16 cellular contexts compared by ENCODE assay signal in genomic region chr4:19791422-19792113, GRCh38.
DNase-seq lines count a peak whose midpoint lies in the region; ATAC-seq, FAIRE-seq and TF ChIP-seq lines count a peak whose summit lies in the region.
"Had no signal": no experiment of that assay in that cellular context is flagged by ENCODE, and none has a peak within 500 bp of the region (broad histone marks: within the 10 kb centered on the region; RNA-seq: fewer than 3 reads in every experiment).

No MANE protein-coding gene starts in this region.

- 0% methylated on average over 5 of the region's 5 CpGs for WGBS in K562 (ENCODE audit: insufficient coverage, low coverage, missing lambda C conversion rate)

- TF ChIP-seq CTCF in C4-2B (conservative IDR thresholded peaks at IDR 0.05) (peak; percentile 27), K562 (IDR thresholded peaks at IDR 0.05 in 2 of 3, conservative IDR thresholded peaks at IDR 0.05 in 1 of 3; ENCODE audit: insufficient read depth in 2 of 3, low read depth in 1 of 3, low read length in 3 of 3) (no peak)

- no peaks in the 10 kb centered on the region for H3K36me3 Mint-ChIP-seq in natural killer cell treated with Interleukin-12 subunit alpha and Interleukin-12 subunit beta and Interleukin-15 and Interleukin-18, amount 100 ng/mL, for 72 hours
- H3K36me3 Mint-ChIP-seq: CD14-positive monocyte had no signal

- no peaks in the 10 kb centered on the region for H3K79me2 ChIP-seq in K562 (ENCODE audit: control insufficient read depth, insufficient read depth, low read length)

- CTCF ChIA-PET in K562 (lab: Yijun Ruan, JAX; ENCODE audit: low intra/inter-chr PET ratio) = no interaction called here

- no TSS peak for BruUV-seq in K562 (replicated peaks; lab: Mats Ljungman, UMichigan)

- H3K27me3 ChIP-seq in K562 (ENCODE audit: control insufficient read depth in 2 of 2, insufficient read depth in 2 of 2, low read length in 2 of 2) = no peaks in the 10 kb centered on the region
- H3K27me3 ChIP-seq: MG63, stomach had no signal

- in situ Hi-C loops in K562 (cut with MboI) = no loop called here

- no peaks in the 10 kb centered on the region for H3K9me3 ChIP-seq in K562 (replicated peaks; ENCODE audit: control insufficient read depth, insufficient read depth, low read depth, low read length)
- H3K9me3 ChIP-seq: MG63, stomach had no signal

- POLR2A ChIA-PET in K562 (lab: Yijun Ruan, JAX) = no interaction called here

- H4K20me1 ChIP-seq in K562 (replicated peaks; ENCODE audit: control insufficient read depth, insufficient read depth, low read length) = no peaks in the 10 kb centered on the region

- H3K27me3 Mint-ChIP-seq in natural killer cell treated with Interleukin-12 subunit alpha and Interleukin-12 subunit beta and Interleukin-15 and Interleukin-18, amount 100 ng/mL, for 72 hours = no peaks in the 10 kb centered on the region

- H2AFZ ChIP-seq in K562 (ENCODE audit: low read depth, low read length) = no peak overlapping the region

- no peak for TF ChIP-seq RAD21 in K562 (CRISPR knock-in tag; conservative IDR thresholded peaks at IDR 0.05 in 1 of 2, IDR thresholded peaks at IDR 0.05 in 1 of 2)

- H3K4me1 ChIP-seq in K562 (replicated peaks in 1 of 2; ENCODE audit: control insufficient read depth in 2 of 2, insufficient read depth in 2 of 2, low read length in 2 of 2) = no peaks in the 10 kb centered on the region
- H3K4me1 ChIP-seq: stomach had no signal

- ATAC-seq in K562 (no peak), GM19455 (IDR thresholded peaks at IDR 0.05; ENCODE audit: unreplicated experiment) (no peak), HG03342 (IDR thresholded peaks at IDR 0.05; ENCODE audit: unreplicated experiment) (no peak)
- ATAC-seq in natural killer cell treated with Interleukin-12 subunit alpha and Interleukin-12 subunit beta and Interleukin-15 and Interleukin-18, amount 100 ng/mL, for 72 hours = no peak

- no peak overlapping the region for H3K9ac ChIP-seq in K562 (ENCODE audit: insufficient read depth in 1 of 2, low read depth in 2 of 2, low read length in 2 of 2)

- no peaks in the 10 kb centered on the region for H3K4me1 Mint-ChIP-seq in natural killer cell treated with Interleukin-12 subunit alpha and Interleukin-12 subunit beta and Interleukin-15 and Interleukin-18, amount 100 ng/mL, for 72 hours (ENCODE audit: low read depth in 2 of 2)
- H3K4me1 Mint-ChIP-seq: CD14-positive monocyte had no signal

- no peak overlapping the region for H3K4me3 Mint-ChIP-seq in natural killer cell treated with Interleukin-12 subunit alpha and Interleukin-12 subunit beta and Interleukin-15 and Interleukin-18, amount 100 ng/mL, for 72 hours
- H3K4me3 Mint-ChIP-seq: CD14-positive monocyte; T-helper 1 cell treated with Interleukin-12 subunit alpha and Interleukin-12 subunit beta and Interleukin-4 antibody, amounts not matched to agents 30 μg/mL and 1 μg/mL, for 36 hours had no signal

- no peaks in the 10 kb centered on the region for H3K9me1 ChIP-seq in K562 (ENCODE audit: control insufficient read depth, insufficient read depth, low read length)

- H3K4me2 ChIP-seq in K562 (ENCODE audit: insufficient read depth, low read length) = no peak overlapping the region

- H3K27ac Mint-ChIP-seq in natural killer cell treated with Interleukin-12 subunit alpha and Interleukin-12 subunit beta and Interleukin-15 and Interleukin-18, amount 100 ng/mL, for 72 hours = no peak overlapping the region
- H3K27ac Mint-ChIP-seq: CD14-positive monocyte; T-helper 1 cell treated with Interleukin-12 subunit alpha and Interleukin-12 subunit beta and Interleukin-4 antibody, amounts not matched to agents 30 μg/mL and 1 μg/mL, for 36 hours had no signal

- intact Hi-C loops in K562 (cut with micrococcal nuclease) = no loop called here

- H3K27ac ChIP-seq in C4-2B = no peak overlapping the region
- no peak overlapping the region for H3K27ac ChIP-seq in K562 (ENCODE audit: extremely low read depth, low read depth, low read length)
- H3K27ac ChIP-seq: stomach had no signal

- TF ChIP-seq EP300 in K562 (IDR thresholded peaks at IDR 0.05; ENCODE audit: low read length) = no peak

- H3K4me3 ChIP-seq in K562 = no peak overlapping the region
- H3K4me3 ChIP-seq: MG63, stomach had no signal

- H3K36me3 ChIP-seq in K562 (ENCODE audit: control insufficient read depth, insufficient read depth, low read length) = no peaks in the 10 kb centered on the region
- H3K36me3 ChIP-seq: MG63, stomach had no signal

- peaks cover 17% of the 10 kb centered on the region for H3K9me3 Mint-ChIP-seq in natural killer cell treated with Interleukin-12 subunit alpha and Interleukin-12 subunit beta and Interleukin-15 and Interleukin-18, amount 100 ng/mL, for 72 hours

- no peak for TF ChIP-seq POLR2A in K562 (conservative IDR thresholded peaks at IDR 0.05)

- DNase-seq in HT1080 (ENCODE audit: low read depth) = peak; percentile 11
- no peak for DNase-seq in K562 (ENCODE audit: extremely low read depth in 1 of 4, low spot score in 3 of 4)
- peak; percentile 12 for DNase-seq in iPS-NIHi7 (ENCODE audit: extremely low spot score)
- no peak for DNase-seq in frontal cortex (ENCODE audit: low spot score in 2 of 2)
- DNase-seq in natural killer cell treated with Interleukin-12 subunit alpha and Interleukin-12 subunit beta and Interleukin-15 and Interleukin-18, amount 100 ng/mL, for 72 hours (ENCODE audit: low spot score) = no peak
- DNase-seq: kidney glomerular epithelial cell, MG63, NCI-H187, NCI-H526, stomach had no signal

- FAIRE-seq in K562 (lab: Jason Lieb, UNC) (no peak), frontal cortex (lab: Jason Lieb, UNC) (no peak)
- FAIRE-seq: endometrium had no signal

TF ChIP-seq in K562, 482 proteins besides CTCF, POLR2A, EP300 and RAD21:
- TF ChIP-seq DMBX1 (CRISPR knock-in tag; IDR thresholded peaks at IDR 0.05; ENCODE audit: borderline replicate concordance) (no peak), CREB1 (IDR thresholded peaks at IDR 0.05) (no peak), CREB1 (CRISPR knock-in tag; IDR thresholded peaks at IDR 0.05) (no peak), NFIX (CRISPR knock-in tag; IDR thresholded peaks at IDR 0.05; ENCODE audit: low read depth) (peak; percentile 57), NFIC (IDR thresholded peaks at IDR 0.05) (peak; percentile 80)
TF ChIP-seq in K562: peak in this region for 2.

Comparison
In these comparisons a context has a peak if more than half of its experiments do, and no peak if none do; other contexts are left out.
1. DNase-seq: peak in HT1080 (single experiment) and iPS-NIHi7 (single experiment); none in K562 (0 of 4), frontal cortex (0 of 2) and natural killer cell treated with Interleukin-12 subunit alpha and Interleukin-12 subunit beta and Interleukin-15 and Interleukin-18, amount 100 ng/mL, for 72 hours (single experiment).